ENCODE assay signal across 8 cellular contexts in the genomic region with DNA sequence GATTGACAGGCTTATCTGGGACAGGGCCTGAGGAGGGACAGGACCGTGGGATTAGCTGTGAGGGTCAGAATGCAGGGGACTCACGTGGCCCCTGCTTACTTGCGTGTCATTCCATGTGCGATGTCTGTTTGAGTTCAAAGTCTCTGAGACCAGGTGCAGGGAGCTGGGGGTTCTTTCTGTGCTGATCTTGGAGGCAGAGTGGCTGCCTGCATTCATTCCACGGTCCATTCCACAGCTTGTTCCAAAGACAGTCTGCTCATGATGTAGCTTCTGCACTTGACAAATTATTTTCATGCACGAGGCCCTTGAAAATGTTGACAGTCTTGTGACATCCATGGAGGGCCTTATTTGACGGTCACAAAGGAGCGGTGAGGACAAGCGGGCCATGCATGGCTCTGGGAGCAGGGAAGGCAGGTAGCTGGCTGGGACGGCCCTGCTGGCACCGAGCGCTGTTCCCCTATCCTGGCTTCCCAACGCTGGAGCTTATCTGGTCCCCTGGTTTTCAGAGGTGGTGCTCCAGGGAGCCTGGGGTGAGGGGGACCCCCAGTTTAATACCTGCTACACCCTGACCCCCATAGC. TPM values are rescaled to one million over a fixed set of nuclear protein-coding genes. Genes with fewer than 3 reads are reported as not detected.
DNase-seq lines count a peak whose midpoint lies in the region; ATAC-seq and TF ChIP-seq lines count a peak whose summit lies in the region.

No MANE protein-coding gene starts in this region.

- peak overlapping the region; percentile 76 for H3K27ac ChIP-seq in BLaER1
- H3K27ac ChIP-seq in dorsolateral prefrontal cortex: peak overlapping the region; percentile 66 to 98 (median 95)

- peak overlapping the region; percentile 56 for H3K4me3 Mint-ChIP-seq in natural killer cell treated with Interleukin-12 subunit alpha and Interleukin-12 subunit beta and Interleukin-15 and Interleukin-18, amount 100 ng/mL, for 72 hours

- H3K27ac Mint-ChIP-seq in natural killer cell treated with Interleukin-12 subunit alpha and Interleukin-12 subunit beta and Interleukin-15 and Interleukin-18, amount 100 ng/mL, for 72 hours: peak overlapping the region; percentile 11 to 52

- no peaks in the 10 kb centered on the region for H3K9me3 Mint-ChIP-seq in natural killer cell treated with Interleukin-12 subunit alpha and Interleukin-12 subunit beta and Interleukin-15 and Interleukin-18, amount 100 ng/mL, for 72 hours

- H3K4me1 ChIP-seq in BLaER1: peaks cover 79% of the 10 kb centered on the region

- no peaks in the 10 kb centered on the region for H3K27me3 Mint-ChIP-seq in natural killer cell treated with Interleukin-12 subunit alpha and Interleukin-12 subunit beta and Interleukin-15 and Interleukin-18, amount 100 ng/mL, for 72 hours

- no peak for ATAC-seq in natural killer cell treated with Interleukin-12 subunit alpha and Interleukin-12 subunit beta and Interleukin-15 and Interleukin-18, amount 100 ng/mL, for 72 hours
- no peak for ATAC-seq in GM18907 (IDR thresholded peaks at IDR 0.05; ENCODE audit: unreplicated experiment)
- ATAC-seq in HG03565 (IDR thresholded peaks at IDR 0.05; ENCODE audit: unreplicated experiment): no peak

- DNase-seq in NCI-H526 treated with DMSO at 0.1 percent for 48 hours (lab: John Stamatoyannopoulos, UW) (peak; percentile 59), dorsolateral prefrontal cortex (peak in 1 of 10 donors; percentile 42), NCI-H1105 (lab: John Stamatoyannopoulos, UW) (no peak)
- no peak for DNase-seq in natural killer cell treated with Interleukin-12 subunit alpha and Interleukin-12 subunit beta and Interleukin-15 and Interleukin-18, amount 100 ng/mL, for 72 hours (ENCODE audit: low spot score)
- no peak for DNase-seq in activated effector memory CD4-positive, alpha-beta T cell treated with Interleukin-2 at 50 U/mL for 16 hours

- peaks cover 41% of the 10 kb centered on the region; the same call in 1 of the 2 replicates for H4K20me1 ChIP-seq in BLaER1

- H3K9me3 ChIP-seq in BLaER1: no peaks in the 10 kb centered on the region

- peak overlapping the region; percentile 91 for H3K4me2 ChIP-seq in BLaER1

- peak overlapping the region; percentile 69 for H3K4me3 ChIP-seq in BLaER1
- peak overlapping the region; percentile 47 to 84 (median 72) for H3K4me3 ChIP-seq in dorsolateral prefrontal cortex

- no peaks in the 10 kb centered on the region for H3K36me3 Mint-ChIP-seq in natural killer cell treated with Interleukin-12 subunit alpha and Interleukin-12 subunit beta and Interleukin-15 and Interleukin-18, amount 100 ng/mL, for 72 hours

- peaks cover 8% of the 10 kb centered on the region for H3K36me3 ChIP-seq in BLaER1

- peak overlapping the region; percentile 74 for H3K9ac ChIP-seq in BLaER1

- H3K27me3 ChIP-seq in BLaER1: no peaks in the 10 kb centered on the region
- no peaks in the 10 kb centered on the region for H3K27me3 ChIP-seq in dorsolateral prefrontal cortex

- intact Hi-C loops in dorsolateral prefrontal cortex (cut with DNase I): no loop called here

- peak in 1 of 56 donors; percentile 5 for TF ChIP-seq CTCF in dorsolateral prefrontal cortex (IDR thresholded peaks at IDR 0.05 in 54 of 56, conservative IDR thresholded peaks at IDR 0.05 in 2 of 56; ENCODE audit: low read depth in 1 of 56, partially characterized antibody in 56 of 56)

- H3K4me1 Mint-ChIP-seq in natural killer cell treated with Interleukin-12 subunit alpha and Interleukin-12 subunit beta and Interleukin-15 and Interleukin-18, amount 100 ng/mL, for 72 hours (ENCODE audit: low read depth in 2 of 2): peaks cover 6 to 12% of the 10 kb centered on the region in 2 donors

RNA-seq across cellular contexts. Expression of a gene that starts 23.0 kb away (rescaled TPM):
- 100 to 1,000 TPM in 2 of 120 experiments, 10 to 100 TPM in 118; 28.1 to 182 (median 50.5) TPM for total RNA-seq in dorsolateral prefrontal cortex
- 1 to 10 TPM; 1.3 to 1.5 TPM for total RNA-seq in natural killer cell treated with Interleukin-12 subunit alpha and Interleukin-12 subunit beta and Interleukin-15 and Interleukin-18, amount 100 ng/mL, for 72 hours

Comparison
In these comparisons a context has a peak if more than half of its experiments do, and no peak if none do; other contexts are left out.
1. RNA of a gene that starts 23.0 kb away (total RNA-seq): 28.1 to 182 TPM in dorsolateral prefrontal cortex; 1.3 to 1.5 TPM in natural killer cell treated with Interleukin-12 subunit alpha and Interleukin-12 subunit beta and Interleukin-15 and Interleukin-18, amount 100 ng/mL, for 72 hours; every median in the first group is over 10 times any median in the second.